18 cellular contexts compared by ENCODE assay signal in genomic region chr11:36057372-36058045, GRCh38.
DNase-seq lines count a peak whose midpoint lies in the region; ATAC-seq and TF ChIP-seq lines count a peak whose summit lies in the region.
"Had no signal": no experiment of that assay in that cellular context is flagged by ENCODE, and none has a peak within 500 bp of the region (broad histone marks: within the 10 kb centered on the region; RNA-seq: fewer than 3 reads in every experiment).

No MANE protein-coding gene starts in this region.

- TF ChIP-seq CTCF in esophagus muscularis mucosa (IDR thresholded peaks at IDR 0.05) = no peak
- no peak for TF ChIP-seq CTCF in nephron progenitor cell (IDR thresholded peaks at IDR 0.05)
- TF ChIP-seq CTCF in thyroid gland (IDR thresholded peaks at IDR 0.05) = no peak

- H3K9ac ChIP-seq in adipocyte (ENCODE audit: low read length) = no peak overlapping the region

- H3K27ac ChIP-seq in esophagus muscularis mucosa (replicated peaks in 1 of 4) (peak overlapping the region in 3 of 4 donors; percentile 17 to 68 (median 45)), thyroid gland (peak overlapping the region in 1 of 3 donors; percentile 27)
- H3K27ac ChIP-seq: hepatocyte had no signal

- WGBS in esophagus muscularis mucosa = 75% methylated on average over 9 of the region's 9 CpGs
- WGBS in thyroid gland, 2 donors = 69 to 73% methylated on average over 9 of the region's 9 CpGs

- no peaks in the 10 kb centered on the region for H3K9me3 ChIP-seq in adipocyte (ENCODE audit: control insufficient read depth, low read length)
- H3K9me3 ChIP-seq in esophagus muscularis mucosa = peaks cover 0 to 9% (median 0%) of the 10 kb centered on the region in 4 donors
- H3K9me3 ChIP-seq in thyroid gland = no peaks in the 10 kb centered on the region
- no peaks in the 10 kb centered on the region for H3K9me3 ChIP-seq in MG63

- TF ChIP-seq EP300 in esophagus muscularis mucosa (IDR thresholded peaks at IDR 0.05) = no peak

- H3K27me3 Mint-ChIP-seq in nephron progenitor cell (ENCODE audit: low read depth, poor library complexity) = no peaks in the 10 kb centered on the region
- H3K27me3 Mint-ChIP-seq: progenitor cell of endocrine pancreas had no signal

- peaks cover 21% of the 10 kb centered on the region for H3K9me3 Mint-ChIP-seq in nephron progenitor cell

- DNase-seq in adipocyte (ENCODE audit: low read depth) (no peak), esophagus muscularis mucosa (ENCODE audit: extremely low spot score) (no peak), nephron progenitor cell (no peak), thyroid gland (peak; percentile 11 to 19), MG63 (no peak)
- DNase-seq in activated T-cell treated with anti-CD3 and anti-CD28 coated beads, Interleukin-2, amount 50 U/mL, for 1 hour = no peak
- DNase-seq: activated CD8-positive, alpha-beta memory T cell treated with anti-CD3 and anti-CD28 coated beads for 24 hours; amniotic stem cell; CD4-positive, CD25-positive, alpha-beta regulatory T cell; DND-41; kidney glomerular epithelial cell; NCI-H2029 treated with DMSO at 0.1 percent for 48 hours; NCI-H524; SHP77 treated with DMSO at 0.1 percent for 48 hours; stimulated activated CD4-positive, alpha-beta T cell treated with anti-CD3 and anti-CD28 coated beads, Interleukin-1b, Interleukin-23, amount 100 ng/mL, for 48 hours had no signal

- H3K36me3 Mint-ChIP-seq in nephron progenitor cell (ENCODE audit: low read depth) = peaks cover 70% of the 10 kb centered on the region
- H3K36me3 Mint-ChIP-seq: CD4-positive, CD25-positive, alpha-beta regulatory T cell had no signal

- H3K4me3 Mint-ChIP-seq in nephron progenitor cell = no peak overlapping the region

- H3K4me1 ChIP-seq in adipocyte (ENCODE audit: control insufficient read depth, insufficient read depth, low read length) (peaks cover 25% of the 10 kb centered on the region), esophagus muscularis mucosa (peaks cover 0 to 9% (median 3%) of the 10 kb centered on the region in 4 donors), thyroid gland (no peaks in the 10 kb centered on the region)

- TF ChIP-seq POLR2A in esophagus muscularis mucosa (IDR thresholded peaks at IDR 0.05; ENCODE audit: low read depth) (no peak), thyroid gland (IDR thresholded peaks at IDR 0.05) (no peak)

- ATAC-seq in GM18519 (IDR thresholded peaks at IDR 0.05; ENCODE audit: low FRiP score, unreplicated experiment) = no peak

- peaks cover 31% of the 10 kb centered on the region for H3K4me1 Mint-ChIP-seq in nephron progenitor cell
- H3K4me1 Mint-ChIP-seq: CD4-positive, CD25-positive, alpha-beta regulatory T cell had no signal

- H3K27me3 ChIP-seq in adipocyte (replicated peaks; ENCODE audit: control insufficient read depth, insufficient read depth, low read length) (no peaks in the 10 kb centered on the region), esophagus muscularis mucosa (no peaks in the 10 kb centered on the region), thyroid gland (no peaks in the 10 kb centered on the region), MG63 (no peaks in the 10 kb centered on the region)
- H3K27me3 ChIP-seq: hepatocyte had no signal

- H3K36me3 ChIP-seq in adipocyte (ENCODE audit: control insufficient read depth, insufficient read depth, low read length, severe bottlenecking) (no peaks in the 10 kb centered on the region), esophagus muscularis mucosa (no peaks in the 10 kb centered on the region), thyroid gland (no peaks in the 10 kb centered on the region), MG63 (no peaks in the 10 kb centered on the region)

- intact Hi-C loops in esophagus muscularis mucosa (cut with DNase I) (no loop called here), thyroid gland (cut with DNase I) (no loop called here)

- peak overlapping the region; percentile 56 for H3K27ac Mint-ChIP-seq in nephron progenitor cell
- H3K27ac Mint-ChIP-seq: CD4-positive, CD25-positive, alpha-beta regulatory T cell; progenitor cell of endocrine pancreas had no signal

- H3K4me3 ChIP-seq in adipocyte (ENCODE audit: low read length) = peak overlapping the region; percentile 40
- no peak overlapping the region for H3K4me3 ChIP-seq in esophagus muscularis mucosa
- H3K4me3 ChIP-seq in thyroid gland (replicated peaks in 1 of 3) = no peak overlapping the region
- no peak overlapping the region for H3K4me3 ChIP-seq in MG63
- H3K4me3 ChIP-seq: hepatocyte had no signal

Comparison
In these comparisons a context has a peak if more than half of its experiments do, and no peak if none do; other contexts are left out.
1. DNase-seq: peak in thyroid gland (2 of 2); none in adipocyte (single experiment), esophagus muscularis mucosa (single experiment), nephron progenitor cell (single experiment), activated T-cell treated with anti-CD3 and anti-CD28 coated beads, Interleukin-2, amount 50 U/mL, for 1 hour (single experiment) and MG63 (single experiment).